20 cellular contexts compared by ENCODE assay signal in genomic region chr17:63138713-63139112, GRCh38.
DNase-seq lines count a peak whose midpoint lies in the region; ATAC-seq and TF ChIP-seq lines count a peak whose summit lies in the region.
"Had no signal": no experiment of that assay in that cellular context is flagged by ENCODE, and none has a peak within 500 bp of the region (broad histone marks: within the 10 kb centered on the region; RNA-seq: fewer than 3 reads in every experiment).

No MANE protein-coding gene starts in this region.

- no peak for DNase-seq in cardiac muscle cell (ENCODE audit: low read depth in 1 of 2, low spot score in 1 of 2)
- no peak for DNase-seq in heart left ventricle
- peak; percentile 55 for DNase-seq in amniotic epithelial cell (ENCODE audit: low read depth)
- peak; percentile 1 for DNase-seq in left kidney (ENCODE audit: low read depth, low spot score)
- no peak for DNase-seq in GM19240 (ENCODE audit: insufficient read length, low spot score)
- DNase-seq in DMS79 (lab: John Stamatoyannopoulos, UW) = no peak
- DNase-seq: activated B cell treated with CpG ODN at 0.5 μM for 24 hours; Caco-2; central memory CD4-positive, alpha-beta T cell; effector memory CD4-positive, alpha-beta T cell; KG1; NCI-H1436; RPMI8226; sigmoid colon; stimulated activated CD4-positive, alpha-beta T cell treated with anti-CD3 and anti-CD28 coated beads, Interleukin-2, amount 100 ng/mL, for 24 hours; T-helper 1 cell; uterus had no signal

- TF ChIP-seq CTCF in cardiac muscle cell (IDR thresholded peaks at IDR 0.05; ENCODE audit: low read depth, low read length) = no peak
- TF ChIP-seq CTCF in heart left ventricle (IDR thresholded peaks at IDR 0.05) = no peak

- no peak for TF ChIP-seq POLR2A in heart left ventricle (IDR thresholded peaks at IDR 0.05)

- ATAC-seq in heart left ventricle (no peak), HG03159 (IDR thresholded peaks at IDR 0.05; ENCODE audit: unreplicated experiment) (no peak), HG02938 (IDR thresholded peaks at IDR 0.05; ENCODE audit: unreplicated experiment) (no peak)
- ATAC-seq: GM12878 had no signal

- H3K4me1 ChIP-seq in cardiac muscle cell (ENCODE audit: low read depth) (peaks cover 11% of the 10 kb centered on the region), heart left ventricle (peaks cover 0 to 4% (median 0%) of the 10 kb centered on the region in 12 donors)
- H3K4me1 ChIP-seq: Caco-2, sigmoid colon, uterus had no signal

- H3K9me3 ChIP-seq in cardiac muscle cell (ENCODE audit: low read depth) (no peaks in the 10 kb centered on the region), heart left ventricle (no peaks in the 10 kb centered on the region)
- H3K9me3 ChIP-seq: Caco-2, sigmoid colon, uterus had no signal

- no peak overlapping the region for H3K4me3 ChIP-seq in cardiac muscle cell
- no peak overlapping the region for H3K4me3 ChIP-seq in heart left ventricle
- H3K4me3 ChIP-seq: GM12878, sigmoid colon, uterus had no signal

- no peaks in the 10 kb centered on the region for H3K27me3 ChIP-seq in cardiac muscle cell
- H3K27me3 ChIP-seq in heart left ventricle = no peaks in the 10 kb centered on the region
- H3K27me3 ChIP-seq: sigmoid colon, uterus had no signal

- H3K36me3 ChIP-seq in cardiac muscle cell (no peaks in the 10 kb centered on the region), heart left ventricle (no peaks in the 10 kb centered on the region)
- H3K36me3 ChIP-seq: sigmoid colon, uterus had no signal

- WGBS in heart left ventricle, 4 donors = 69 to 80% (median 75%) methylated on average over 3 of the region's 3 CpGs

- intact Hi-C loops in heart left ventricle (cut with DNase I) = no loop called here

- H3K27ac ChIP-seq in cardiac muscle cell (peak overlapping the region; percentile 22), heart left ventricle (no peak overlapping the region)
- H3K27ac ChIP-seq: sigmoid colon, uterus had no signal

Comparison
In these comparisons a context has a peak if more than half of its experiments do, and no peak if none do; other contexts are left out.
1. DNase-seq: peak in amniotic epithelial cell (single experiment) and left kidney (single experiment); none in cardiac muscle cell (0 of 2), heart left ventricle (0 of 5), GM19240 (single experiment) and DMS79 (single experiment).